24 cellular contexts compared by ENCODE assay signal in genomic region chr11:120226714-120227113, GRCh38. TPM values are rescaled to one million over a fixed set of nuclear protein-coding genes. Genes with fewer than 3 reads are reported as not detected.
"Had no signal": no experiment of that assay in that cellular context is flagged by ENCODE, and none has a peak within 500 bp of the region (broad histone marks: within the 10 kb centered on the region; RNA-seq: fewer than 3 reads in every experiment).

No MANE protein-coding gene starts in this region.

- H3K27ac Mint-ChIP-seq: activated CD4-positive, alpha-beta memory T cell treated with anti-CD3 and anti-CD28 coated beads, Interleukin-2, amount 10 ng/mL, durations not matched to agents 7 days and 5 days; activated CD4-positive, alpha-beta T cell treated with anti-CD3 and anti-CD28 coated beads, Interleukin-2, amount 10 ng/mL, durations not matched to agents 24 days and 14 days; activated naive CD4-positive, alpha-beta T cell treated with anti-CD3 and anti-CD28 coated beads for 36 hours; activated naive CD8-positive, alpha-beta T cell treated with anti-CD3 and anti-CD28 coated beads, Interleukin-2, amount 50 U/mL, for 24 hours; activated T-cell treated with anti-CD3 and anti-CD28 coated beads, Interleukin-2, amount 50 U/mL, for 72 hours; stimulated activated effector memory CD8-positive, alpha-beta T cell treated with anti-CD3 and anti-CD28 coated beads, Interleukin-12 subunit alpha, Interleukin-12 subunit beta, amount 100 ng/mL, for 72 hours; stimulated activated naive CD8-positive, alpha-beta T cell treated with anti-CD3 and anti-CD28 coated beads, Interleukin-15, amount 100 ng/mL, for 72 hours; T-helper 2 cell treated with Interferon-gamma antibody and Interleukin-4, amounts not matched to agents 5 μg/mL and 100 μg/mL, for 36 hours had no signal

- H3K9me3 Mint-ChIP-seq: activated CD4-positive, alpha-beta memory T cell treated with anti-CD3 and anti-CD28 coated beads, Interleukin-2, amount 10 ng/mL, durations not matched to agents 7 days and 5 days; activated CD4-positive, alpha-beta T cell treated with anti-CD3 and anti-CD28 coated beads, Interleukin-2, amount 10 ng/mL, durations not matched to agents 24 days and 14 days; activated naive CD4-positive, alpha-beta T cell treated with anti-CD3 and anti-CD28 coated beads for 36 hours; activated naive CD8-positive, alpha-beta T cell treated with anti-CD3 and anti-CD28 coated beads, Interleukin-2, amount 50 U/mL, for 24 hours; activated T-cell treated with anti-CD3 and anti-CD28 coated beads, Interleukin-2, amount 50 U/mL, for 72 hours; brain; naive thymus-derived CD8-positive, alpha-beta T cell; stimulated activated effector memory CD8-positive, alpha-beta T cell treated with anti-CD3 and anti-CD28 coated beads, Interleukin-12 subunit alpha, Interleukin-12 subunit beta, amount 100 ng/mL, for 72 hours; stimulated activated naive CD8-positive, alpha-beta T cell treated with anti-CD3 and anti-CD28 coated beads, Interleukin-15, amount 100 ng/mL, for 72 hours; T-helper 2 cell treated with Interferon-gamma antibody and Interleukin-4, amounts not matched to agents 5 μg/mL and 100 μg/mL, for 36 hours had no signal

- DNase-seq: activated CD4-positive, alpha-beta memory T cell treated with anti-CD3 and anti-CD28 coated beads, Interleukin-2, amount 10 ng/mL, durations not matched to agents 7 days and 5 days; activated CD4-positive, alpha-beta T cell treated with anti-CD3 and anti-CD28 coated beads, Interleukin-2, amount 10 ng/mL, durations not matched to agents 24 days and 14 days; activated effector memory CD4-positive, alpha-beta T cell treated with Interleukin-2 at 50 U/mL for 16 hours; activated naive CD4-positive, alpha-beta T cell treated with anti-CD3 and anti-CD28 coated beads for 36 hours; activated naive CD8-positive, alpha-beta T cell treated with anti-CD3 and anti-CD28 coated beads, Interleukin-2, amount 50 U/mL, for 24 hours; activated T-cell treated with anti-CD3 and anti-CD28 coated beads, Interleukin-2, amount 50 U/mL, for 72 hours; dermis blood vessel endothelial cell; effector CD8-positive, alpha-beta T cell; left cardiac atrium; naive thymus-derived CD8-positive, alpha-beta T cell; stimulated activated CD4-positive, alpha-beta T cell treated with anti-CD3 and anti-CD28 coated beads, Interleukin-2, amount 100 ng/mL, for 24 hours; stimulated activated naive CD8-positive, alpha-beta T cell treated with anti-CD3 and anti-CD28 coated beads, Interleukin-15, amount 100 ng/mL, for 72 hours; tibial artery had no signal

- H3K27me3 ChIP-seq: ovary had no signal

- H3K4me1 Mint-ChIP-seq: activated CD4-positive, alpha-beta memory T cell treated with anti-CD3 and anti-CD28 coated beads, Interleukin-2, amount 10 ng/mL, durations not matched to agents 7 days and 5 days; activated CD4-positive, alpha-beta T cell treated with anti-CD3 and anti-CD28 coated beads, Interleukin-2, amount 10 ng/mL, durations not matched to agents 24 days and 14 days had no signal

- H3K27me3 Mint-ChIP-seq: brain; stimulated activated naive CD8-positive, alpha-beta T cell treated with anti-CD3 and anti-CD28 coated beads, Interleukin-15, amount 100 ng/mL, for 72 hours had no signal

- ATAC-seq: activated CD4-positive, CD25-positive, alpha-beta regulatory T cell treated with anti-CD3 and anti-CD28 coated beads, Interleukin-2, amount 50 U/mL, for 24 hours; activated naive CD8-positive, alpha-beta T cell treated with anti-CD3 and anti-CD28 coated beads, Interleukin-2, amount 50 U/mL, for 24 hours; left cardiac atrium; naive thymus-derived CD8-positive, alpha-beta T cell; psoas muscle; right cardiac atrium; stimulated activated effector memory CD8-positive, alpha-beta T cell treated with anti-CD3 and anti-CD28 coated beads, Interleukin-12 subunit alpha, Interleukin-12 subunit beta, amount 100 ng/mL, for 72 hours had no signal

- H3K36me3 ChIP-seq: neutrophil, ovary, tibial artery had no signal

- H3K36me3 Mint-ChIP-seq: brain; stimulated activated effector memory CD8-positive, alpha-beta T cell treated with anti-CD3 and anti-CD28 coated beads, Interleukin-12 subunit alpha, Interleukin-12 subunit beta, amount 100 ng/mL, for 72 hours had no signal

- H3K27ac ChIP-seq: neutrophil, psoas muscle, tibial artery, VCaP had no signal

- H3K4me3 Mint-ChIP-seq: activated CD4-positive, alpha-beta memory T cell treated with anti-CD3 and anti-CD28 coated beads, Interleukin-2, amount 10 ng/mL, durations not matched to agents 7 days and 5 days; activated CD4-positive, alpha-beta T cell treated with anti-CD3 and anti-CD28 coated beads, Interleukin-2, amount 10 ng/mL, durations not matched to agents 24 days and 14 days; activated naive CD4-positive, alpha-beta T cell treated with anti-CD3 and anti-CD28 coated beads for 36 hours; activated naive CD8-positive, alpha-beta T cell treated with anti-CD3 and anti-CD28 coated beads, Interleukin-2, amount 50 U/mL, for 24 hours; activated T-cell treated with anti-CD3 and anti-CD28 coated beads, Interleukin-2, amount 50 U/mL, for 72 hours; brain; naive thymus-derived CD8-positive, alpha-beta T cell; stimulated activated effector memory CD8-positive, alpha-beta T cell treated with anti-CD3 and anti-CD28 coated beads, Interleukin-12 subunit alpha, Interleukin-12 subunit beta, amount 100 ng/mL, for 72 hours; stimulated activated naive CD8-positive, alpha-beta T cell treated with anti-CD3 and anti-CD28 coated beads, Interleukin-15, amount 100 ng/mL, for 72 hours; T-helper 2 cell treated with Interferon-gamma antibody and Interleukin-4, amounts not matched to agents 5 μg/mL and 100 μg/mL, for 36 hours had no signal

- H3K4me3 ChIP-seq: lung, ovary, psoas muscle, skin epidermis, tibial artery had no signal

- H3K9me3 ChIP-seq: neutrophil, ovary, psoas muscle, tibial artery had no signal

RNA-seq across cellular contexts. Expression of gene POU2F3, which starts 13.2 kb away (rescaled TPM):
- total RNA-seq: activated CD4-positive, alpha-beta memory T cell treated with anti-CD3 and anti-CD28 coated beads, Interleukin-2, amount 10 ng/mL, durations not matched to agents 7 days and 5 days; activated CD4-positive, alpha-beta T cell treated with anti-CD3 and anti-CD28 coated beads, Interleukin-2, amount 10 ng/mL, durations not matched to agents 24 days and 14 days; activated naive CD4-positive, alpha-beta T cell treated with anti-CD3 and anti-CD28 coated beads for 36 hours; left cardiac atrium; naive thymus-derived CD8-positive, alpha-beta T cell; psoas muscle had no signal
- polyA plus RNA-seq: psoas muscle had no signal
